Comparison of ENCODE assay signal across 9 cellular contexts in the genomic region with DNA sequence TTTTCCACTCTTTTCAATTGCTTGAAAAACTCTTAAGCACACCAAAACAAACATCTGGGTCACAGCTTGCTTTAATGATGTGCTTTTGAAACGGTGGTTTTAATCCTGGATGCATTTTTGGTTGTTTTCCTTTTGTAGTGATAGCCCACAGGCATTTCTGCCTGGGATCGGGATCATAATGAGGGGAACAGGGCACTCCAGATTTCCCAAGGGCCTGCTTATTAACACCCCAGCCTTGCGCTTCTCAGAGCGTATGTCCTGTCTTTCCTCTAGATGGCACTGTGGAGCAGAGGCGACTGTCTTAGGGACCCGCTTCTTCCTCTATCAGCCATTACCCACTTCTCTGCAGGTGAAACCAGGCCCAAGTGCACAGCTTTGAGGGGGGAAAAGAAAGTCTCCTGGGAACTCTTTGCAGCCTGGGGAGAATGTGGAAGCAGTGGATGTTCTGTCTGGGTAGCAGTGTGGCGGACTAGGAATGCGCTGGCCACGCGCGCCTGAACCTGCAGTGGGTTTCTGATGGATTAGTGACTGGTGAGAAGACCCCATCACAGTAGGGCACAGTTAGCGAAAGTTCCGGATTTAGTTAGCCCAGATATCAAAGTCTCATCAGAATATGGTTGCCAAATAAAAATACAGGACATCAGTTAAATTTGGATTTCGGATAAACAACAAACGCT.
A peak's percentile ranks its signal among the peaks of the same experiment; 100 is the strongest.
DNase-seq lines count a peak whose midpoint lies in the region; ATAC-seq, FAIRE-seq and TF ChIP-seq lines count a peak whose summit lies in the region.
"Had no signal": no experiment of that assay in that cellular context is flagged by ENCODE, and none has a peak within 500 bp of the region (broad histone marks: within the 10 kb centered on the region; RNA-seq: fewer than 3 reads in every experiment).

No MANE protein-coding gene starts in this region.

- FAIRE-seq in HTR-8/SVneo (lab: Jason Lieb, UNC), result no peak

- H3K27me3 ChIP-seq in Panc1 (ENCODE audit: control insufficient read depth, insufficient read depth, low read length), result no peaks in the 10 kb centered on the region
- H3K27me3 ChIP-seq in osteoblast (ENCODE audit: insufficient read depth, low read length), result no peaks in the 10 kb centered on the region
- H3K27me3 ChIP-seq in upper lobe of right lung, result no peaks in the 10 kb centered on the region

- peak; percentile 88 for TF ChIP-seq CTCF in Panc1 (IDR thresholded peaks at IDR 0.05)
- TF ChIP-seq CTCF in fibroblast of the aortic adventitia (IDR thresholded peaks at IDR 0.05; ENCODE audit: insufficient read depth, low read length), result peak; percentile 95
- peak; percentile 94 for TF ChIP-seq CTCF in osteoblast (IDR thresholded peaks at IDR 0.05; ENCODE audit: extremely low read depth, low read depth, low read length)
- peak; percentile 83 for TF ChIP-seq CTCF in upper lobe of right lung (IDR thresholded peaks at IDR 0.05)

- H3K36me3 ChIP-seq in Panc1 (ENCODE audit: control insufficient read depth, insufficient read depth, low read length) (no peaks in the 10 kb centered on the region), osteoblast (ENCODE audit: insufficient read depth, low read length) (no peaks in the 10 kb centered on the region), upper lobe of right lung (no peaks in the 10 kb centered on the region)

- ATAC-seq in GM21526 (IDR thresholded peaks at IDR 0.05; ENCODE audit: low FRiP score, unreplicated experiment) (peak; percentile 72), Panc1 (peak; percentile 91), upper lobe of right lung (peak; percentile 90)

- DNase-seq in EH (ENCODE audit: low read depth) (peak; percentile 75), HTR-8/SVneo (ENCODE audit: insufficient read length, low spot score) (peak; percentile 60), Panc1 (ENCODE audit: low read depth, low spot score) (no peak), fibroblast of the aortic adventitia (ENCODE audit: low read depth) (peak; percentile 73), osteoblast (ENCODE audit: insufficient read length, low spot score, missing footprints) (peak; percentile 80), upper lobe of right lung (no peak)
- peak; percentile 73 to 75 for DNase-seq in activated T-cell treated with anti-CD3 and anti-CD28 coated beads, Interleukin-2, amount 50 U/mL, for 48 hours

- H3K4me1 ChIP-seq in Panc1 (ENCODE audit: control insufficient read depth, insufficient read depth, low read length) (no peaks in the 10 kb centered on the region), osteoblast (ENCODE audit: insufficient read depth, low read length) (peaks cover 6% of the 10 kb centered on the region), upper lobe of right lung (peaks cover 12% of the 10 kb centered on the region)

- intact Hi-C loops in Panc1 (cut with micrococcal nuclease; ENCODE audit: unreplicated experiment), result loop anchor here (5.0 kb wide), 1 partner anchor 294 kb away; no protein-coding TSS in a partner anchor
- intact Hi-C loops in upper lobe of right lung (cut with DNase I), result no loop called here

- peak overlapping the region; percentile 53 for H2AFZ ChIP-seq in osteoblast (ENCODE audit: low read length)

- CTCF ChIA-PET in Panc1 (lab: Charles Lee), result interaction anchor here (0.7 kb wide), 2 partner anchors 223 to 308 kb away, joined by 3 to 5 read pairs; no protein-coding TSS in a partner anchor

- in situ Hi-C loops in Panc1 (cut with HindIII; ENCODE audit: low pct_unique_long_range_greater_than_20kb, low sequenced_read_pairs), result no loop called here

- no peaks in the 10 kb centered on the region for H4K20me1 ChIP-seq in osteoblast (ENCODE audit: insufficient read depth, low read length)

- H3K79me2 ChIP-seq in osteoblast (ENCODE audit: insufficient read depth, low read length), result no peaks in the 10 kb centered on the region

- H3K9me3 ChIP-seq in Panc1 (ENCODE audit: control insufficient read depth, insufficient read depth, low read depth, low read length), result no peaks in the 10 kb centered on the region
- no peaks in the 10 kb centered on the region for H3K9me3 ChIP-seq in osteoblast (ENCODE audit: low read depth, low read length)
- no peaks in the 10 kb centered on the region for H3K9me3 ChIP-seq in upper lobe of right lung

- no peak overlapping the region for H3K4me3 ChIP-seq in Panc1 (ENCODE audit: low read depth in 2 of 2, low read length in 2 of 2)
- H3K4me3 ChIP-seq in fibroblast of the aortic adventitia (ENCODE audit: low read depth, low read length), result no peak overlapping the region
- H3K4me3 ChIP-seq in osteoblast (ENCODE audit: insufficient read depth, low read length), result no peak overlapping the region
- no peak overlapping the region for H3K4me3 ChIP-seq in upper lobe of right lung

- BruUV-seq in Panc1 (replicated peaks; lab: Mats Ljungman, UMichigan), result no TSS peak

- H3K27ac ChIP-seq in Panc1 (ENCODE audit: low read length) (no peak overlapping the region), osteoblast (ENCODE audit: low read depth, low read length) (no peak overlapping the region), upper lobe of right lung (no peak overlapping the region)
- H3K27ac ChIP-seq: epithelial cell of prostate had no signal

- POLR2A ChIA-PET in Panc1 (lab: Charles Lee), result no interaction called here

- peak overlapping the region; percentile 50 for H3K4me2 ChIP-seq in osteoblast (ENCODE audit: insufficient read depth, low read length)

Comparison
In these comparisons a context has a peak if more than half of its experiments do, and no peak if none do; other contexts are left out.
1. DNase-seq: peak in EH (single experiment), HTR-8/SVneo (single experiment), activated T-cell treated with anti-CD3 and anti-CD28 coated beads, Interleukin-2, amount 50 U/mL, for 48 hours (2 of 2), fibroblast of the aortic adventitia (single experiment) and osteoblast (single experiment); none in Panc1 (single experiment) and upper lobe of right lung (single experiment).
2. Peak in every context shown above with its lines, with median percentiles within 50 percentile points of each other: ATAC-seq and CTCF ChIP-seq.